In genomic region chr3:89411211-89411610, GRCh38 we compare ENCODE assay signal across 18 cellular contexts.
"Had no signal": no experiment of that assay in that cellular context is flagged by ENCODE, and none has a peak within 500 bp of the region (broad histone marks: within the 10 kb centered on the region; RNA-seq: fewer than 3 reads in every experiment).

No MANE protein-coding gene starts in this region.

- H3K4me1 ChIP-seq: esophagus squamous epithelium, gastroesophageal sphincter, pancreas, right lobe of liver, spleen, testis, tibial nerve had no signal

- DNase-seq: cerebellar nuclear complex; effector memory CD8-positive, alpha-beta T cell; esophagus squamous epithelium; foreskin fibroblast; glutamatergic neuron; naive thymus-derived CD4-positive, alpha-beta T cell; nephron progenitor cell; nucleus accumbens; pancreas; right lobe of liver; spleen; stimulated activated CD4-positive, alpha-beta T cell treated with anti-CD3 and anti-CD28 coated beads, Interleukin-2, amount 100 ng/mL, for 24 hours; stimulated activated CD4-positive, alpha-beta T cell treated with anti-CD3 and anti-CD28 coated beads, Interleukin-4, amount 100 ng/mL, for 4 hours; stimulated activated naive B cell treated with anti-CD40 and anti-IgM and Interleukin-4, amounts not matched to agents 10 μg/mL and 1 μg/mL and 100 μg/mL, for 72 hours; stimulated activated naive CD8-positive, alpha-beta T cell treated with anti-CD3 and anti-CD28 coated beads, Interleukin-15, amount 100 ng/mL, for 72 hours; testis had no signal

- H3K27ac ChIP-seq: esophagus squamous epithelium, gastroesophageal sphincter, pancreas, right lobe of liver, spleen, testis, tibial nerve had no signal

- H3K27me3 ChIP-seq: esophagus squamous epithelium, gastroesophageal sphincter, pancreas, right lobe of liver, spleen, testis, tibial nerve had no signal

- H3K36me3 ChIP-seq: esophagus squamous epithelium, gastroesophageal sphincter, pancreas, right lobe of liver, spleen, tibial nerve had no signal

- H3K4me3 ChIP-seq: esophagus squamous epithelium, gastroesophageal sphincter, pancreas, right lobe of liver, spleen, testis, tibial nerve had no signal

- H3K9me3 ChIP-seq: esophagus squamous epithelium, gastroesophageal sphincter, pancreas, right lobe of liver, spleen, testis, tibial nerve had no signal
